In the genomic region with DNA sequence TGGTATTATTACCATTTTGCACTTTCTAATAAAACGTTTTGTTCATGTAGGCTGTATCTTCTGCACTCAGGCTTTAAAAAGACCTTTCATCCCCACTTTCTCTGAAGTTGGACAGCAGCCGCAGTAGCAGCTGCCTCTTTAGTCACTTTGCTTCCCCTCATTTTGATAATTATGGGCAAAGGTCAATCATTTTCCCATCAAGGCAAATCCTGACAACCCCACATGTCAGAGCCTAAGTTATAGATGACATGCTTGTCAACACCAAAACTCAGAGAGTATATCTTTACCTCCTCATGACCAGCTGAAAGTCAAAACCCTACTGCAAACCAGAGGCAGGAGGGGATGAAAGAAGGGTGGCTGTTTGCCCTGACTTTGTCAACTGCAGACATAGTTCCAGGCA, we compare ENCODE assay signal across 30 cellular contexts.
"Had no signal": no experiment of that assay in that cellular context is flagged by ENCODE, and none has a peak within 500 bp of the region (broad histone marks: within the 10 kb centered on the region; RNA-seq: fewer than 3 reads in every experiment).

No MANE protein-coding gene starts in this region.

- H3K9me3 ChIP-seq: ascending aorta had no signal

- ATAC-seq: activated CD8-positive, alpha-beta T cell treated with anti-CD3 and anti-CD28 coated beads for 36 hours had no signal

- H3K9me3 Mint-ChIP-seq: activated CD4-positive, alpha-beta T cell treated with anti-CD3 and anti-CD28 coated beads, Interleukin-2, amount 10 ng/mL, durations not matched to agents 24 days and 14 days had no signal

- H3K36me3 ChIP-seq: ascending aorta, breast epithelium had no signal

- H3K4me1 Mint-ChIP-seq: activated CD4-positive, alpha-beta T cell treated with anti-CD3 and anti-CD28 coated beads, Interleukin-2, amount 10 ng/mL, durations not matched to agents 24 days and 14 days; activated naive CD4-positive, alpha-beta T cell treated with anti-CD3 and anti-CD28 coated beads, Interleukin-2, amount 50 U/mL, for 24 hours; activated naive CD8-positive, alpha-beta T cell treated with anti-CD3 and anti-CD28 coated beads, Interleukin-2, amount 10 ng/mL, durations not matched to agents 7 days and 5 days had no signal

- H3K4me3 Mint-ChIP-seq: activated CD4-positive, alpha-beta T cell treated with anti-CD3 and anti-CD28 coated beads, Interleukin-2, amount 10 ng/mL, durations not matched to agents 24 days and 14 days; activated CD8-positive, alpha-beta T cell treated with anti-CD3 and anti-CD28 coated beads for 36 hours; activated naive CD4-positive, alpha-beta T cell treated with anti-CD3 and anti-CD28 coated beads, Interleukin-2, amount 50 U/mL, for 24 hours; activated naive CD8-positive, alpha-beta T cell treated with anti-CD3 and anti-CD28 coated beads, Interleukin-2, amount 10 ng/mL, durations not matched to agents 7 days and 5 days had no signal

- H3K36me3 Mint-ChIP-seq: activated naive CD4-positive, alpha-beta T cell treated with anti-CD3 and anti-CD28 coated beads, Interleukin-2, amount 50 U/mL, for 24 hours; activated naive CD8-positive, alpha-beta T cell treated with anti-CD3 and anti-CD28 coated beads, Interleukin-2, amount 10 ng/mL, durations not matched to agents 7 days and 5 days had no signal

- H3K27me3 Mint-ChIP-seq: activated CD4-positive, alpha-beta T cell treated with anti-CD3 and anti-CD28 coated beads, Interleukin-2, amount 10 ng/mL, durations not matched to agents 24 days and 14 days; activated CD8-positive, alpha-beta T cell treated with anti-CD3 and anti-CD28 coated beads for 36 hours; activated naive CD8-positive, alpha-beta T cell treated with anti-CD3 and anti-CD28 coated beads, Interleukin-2, amount 10 ng/mL, durations not matched to agents 7 days and 5 days had no signal

- H3K4me3 ChIP-seq: ascending aorta, breast epithelium, PC-9, SK-N-MC had no signal

- H3K4me1 ChIP-seq: ascending aorta, breast epithelium had no signal

- H3K27ac ChIP-seq: ascending aorta, breast epithelium, PC-9, RWPE1, SK-N-MC had no signal

- H3K27me3 ChIP-seq: ascending aorta, breast epithelium had no signal

- DNase-seq: activated CD4-positive, alpha-beta T cell treated with anti-CD3 and anti-CD28 coated beads, Interleukin-2, amount 10 ng/mL, durations not matched to agents 24 days and 14 days; activated CD4-positive, alpha-beta T cell treated with anti-CD3 and anti-CD28 coated beads, Interleukin-2, amount 50 U/mL, for 4 hours; activated CD8-positive, alpha-beta T cell treated with anti-CD3 and anti-CD28 coated beads for 36 hours; activated gamma-delta T cell; activated naive CD4-positive, alpha-beta T cell treated with Interleukin-2 at 50 U/mL for 16 hours; activated naive CD8-positive, alpha-beta T cell treated with anti-CD3 and anti-CD28 coated beads, Interleukin-2, amount 10 ng/mL, durations not matched to agents 7 days and 5 days; activated T-cell treated with anti-CD3 and anti-CD28 coated beads, Interleukin-2, amount 50 U/mL, for 1 hour; amygdala; caudate nucleus; cerebellar nuclear complex; Karpas-422; KBM-7; NCI-H1105; NCI-H1436; NCI-H1694; NCI-H1930; NCI-H2081 treated with DMSO at 0.1 percent for 48 hours; NCI-H446; NCI-H510A treated with DMSO at 0.1 percent for 48 hours; NCI-H526 treated with DMSO at 0.1 percent for 48 hours; NK-92 treated with Interleukin-12 subunit alpha and Interleukin-12 subunit beta, amount 100 ng/mL, for 24 hours; PC-9; Right ventricle myocardium superior; T1000 had no signal

- H3K27ac Mint-ChIP-seq: activated CD4-positive, alpha-beta T cell treated with anti-CD3 and anti-CD28 coated beads, Interleukin-2, amount 10 ng/mL, durations not matched to agents 24 days and 14 days; activated CD8-positive, alpha-beta T cell treated with anti-CD3 and anti-CD28 coated beads for 36 hours; activated naive CD4-positive, alpha-beta T cell treated with anti-CD3 and anti-CD28 coated beads, Interleukin-2, amount 50 U/mL, for 24 hours; activated naive CD8-positive, alpha-beta T cell treated with anti-CD3 and anti-CD28 coated beads, Interleukin-2, amount 10 ng/mL, durations not matched to agents 7 days and 5 days; activated T-helper 2 cell treated with anti-CD3 and anti-CD28 coated beads, Interferon-gamma antibody, Interleukin-2, Interleukin-4, amounts not matched to agents 10 μg/mL and 5 μg/mL and 100 μg/mL, durations not matched to agents 14 hours and 24 hours and 36 hours had no signal
